Comparison of ENCODE assay signal across 8 cellular contexts in the genomic region with DNA sequence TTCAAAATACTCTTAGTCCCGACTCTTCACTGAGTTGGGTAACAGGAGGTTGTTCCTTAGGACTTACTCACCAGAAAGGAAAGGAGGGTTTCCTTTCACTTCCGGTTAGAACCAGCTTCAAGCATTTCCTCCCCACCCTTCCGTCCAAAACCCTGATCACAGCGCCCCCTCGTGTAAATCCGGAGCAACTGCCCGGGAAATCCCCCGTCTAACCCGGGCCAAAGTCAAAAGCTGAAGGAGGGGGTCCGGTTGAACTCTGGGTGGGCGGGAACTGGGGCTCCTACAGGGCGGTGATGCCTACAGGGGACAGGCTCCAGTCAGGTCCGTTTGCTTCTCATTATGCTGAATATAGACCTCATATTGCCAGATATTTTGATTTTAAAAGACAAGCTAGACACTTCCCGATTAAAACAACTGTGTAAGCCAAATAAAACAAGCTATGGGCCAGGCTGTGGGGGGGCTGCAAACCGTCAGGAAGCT.
DNase-seq lines count a peak whose midpoint lies in the region; ATAC-seq lines count a peak whose summit lies in the region.

No MANE protein-coding gene starts in this region.

- ATAC-seq in GM18870 (IDR thresholded peaks at IDR 0.05; ENCODE audit: unreplicated experiment): peak; percentile 86
- peak; percentile 88 for ATAC-seq in HG03108 (IDR thresholded peaks at IDR 0.05; ENCODE audit: unreplicated experiment)
- ATAC-seq in central memory CD8-positive, alpha-beta T cell (replicated peaks; ENCODE audit: extremely low read depth, poor library complexity, severe bottlenecking): peak; percentile 85

- H3K27ac Mint-ChIP-seq in central memory CD8-positive, alpha-beta T cell (ENCODE audit: low read depth): no peak overlapping the region

- peak overlapping the region; percentile 17 for H3K4me3 Mint-ChIP-seq in central memory CD8-positive, alpha-beta T cell

- DNase-seq in AG08395 (ENCODE audit: low spot score) (peak; percentile 81), NCI-H226 (peak; percentile 67), left kidney (ENCODE audit: low read depth, low spot score) (peak; percentile 89)
- DNase-seq in activated CD4-positive, CD25-positive, alpha-beta regulatory T cell (lab: John Stamatoyannopoulos, UW): peak; percentile 36 to 63 (median 44)
- peak; percentile 66 to 67 for DNase-seq in central memory CD8-positive, alpha-beta T cell (ENCODE audit: low spot score in 2 of 2)
- peak; percentile 80 to 83 for DNase-seq in stimulated activated CD4-positive, alpha-beta T cell treated with anti-CD3 and anti-CD28 coated beads, Interleukin-2, amount 100 ng/mL, for 24 hours

- H3K36me3 Mint-ChIP-seq in central memory CD8-positive, alpha-beta T cell (ENCODE audit: insufficient read depth): no peaks in the 10 kb centered on the region

- no peaks in the 10 kb centered on the region for H3K9me3 Mint-ChIP-seq in central memory CD8-positive, alpha-beta T cell

- peaks cover 8% of the 10 kb centered on the region for H3K4me1 Mint-ChIP-seq in central memory CD8-positive, alpha-beta T cell

- H3K27me3 Mint-ChIP-seq in central memory CD8-positive, alpha-beta T cell: no peaks in the 10 kb centered on the region

Comparison
In these comparisons a context has a peak if more than half of its experiments do, and no peak if none do; other contexts are left out.
1. Peak in every context shown above with its lines: DNase-seq and ATAC-seq.